In the genomic region with DNA sequence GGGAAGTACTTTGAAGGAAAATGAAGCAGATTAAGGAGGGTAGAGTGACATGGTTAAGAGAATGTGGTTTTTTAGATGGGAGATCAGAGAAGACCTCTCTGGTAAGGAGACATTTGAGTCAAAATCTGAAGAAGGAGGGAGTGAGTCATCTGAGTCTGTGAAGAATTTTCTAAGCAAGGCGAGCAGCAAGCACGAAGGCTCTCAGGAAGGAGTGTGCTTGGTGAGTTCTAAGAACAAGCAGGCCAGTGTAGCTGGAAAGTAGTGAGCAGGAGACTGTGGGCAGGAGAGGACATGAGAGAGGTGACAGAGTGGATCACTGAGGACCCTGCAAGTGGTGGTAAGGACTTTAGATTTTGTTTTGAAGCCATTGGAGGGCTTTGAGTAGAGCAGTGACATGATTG, we compare ENCODE assay signal across 9 cellular contexts.
DNase-seq lines count a peak whose midpoint lies in the region; TF ChIP-seq lines count a peak whose summit lies in the region.
"Had no signal": no experiment of that assay in that cellular context is flagged by ENCODE, and none has a peak within 500 bp of the region (broad histone marks: within the 10 kb centered on the region; RNA-seq: fewer than 3 reads in every experiment).

No MANE protein-coding gene starts in this region.

- peaks cover 27% of the 10 kb centered on the region for H3F3A ChIP-seq in GM23248 (ENCODE audit: insufficient read depth)

- no peaks in the 10 kb centered on the region for H4K20me1 ChIP-seq in GM23248 (ENCODE audit: insufficient read depth)

- H3K36me3 ChIP-seq in GM23248 (ENCODE audit: low read depth) = no peaks in the 10 kb centered on the region
- no peaks in the 10 kb centered on the region for H3K36me3 ChIP-seq in effector memory CD4-positive, alpha-beta T cell (ENCODE audit: control insufficient read depth, insufficient read depth, low read length)
- H3K36me3 ChIP-seq: right lobe of liver had no signal

- H3K27me3 Mint-ChIP-seq in activated CD4-positive, alpha-beta T cell treated with anti-CD3 and anti-CD28 coated beads, Interleukin-2, amount 10 ng/mL, durations not matched to agents 24 days and 14 days = no peaks in the 10 kb centered on the region
- H3K27me3 Mint-ChIP-seq in nephron progenitor cell (ENCODE audit: low read depth, poor library complexity) = peaks cover 26% of the 10 kb centered on the region

- peak overlapping the region; percentile 39 for H3K4me2 ChIP-seq in GM23248 (ENCODE audit: unreplicated experiment)

- H3K9me3 Mint-ChIP-seq in activated CD4-positive, alpha-beta T cell treated with anti-CD3 and anti-CD28 coated beads, Interleukin-2, amount 10 ng/mL, durations not matched to agents 24 days and 14 days = peaks cover 4% of the 10 kb centered on the region
- H3K9me3 Mint-ChIP-seq in nephron progenitor cell = no peaks in the 10 kb centered on the region

- H3K27ac ChIP-seq in GM23248 = peak overlapping the region; percentile 40
- H3K27ac ChIP-seq in effector memory CD4-positive, alpha-beta T cell (ENCODE audit: insufficient read depth, low read length, poor library complexity, severe bottlenecking) = no peak overlapping the region
- H3K27ac ChIP-seq: right lobe of liver had no signal

- H3K4me3 Mint-ChIP-seq in activated CD4-positive, alpha-beta T cell treated with anti-CD3 and anti-CD28 coated beads, Interleukin-2, amount 10 ng/mL, durations not matched to agents 24 days and 14 days = peak overlapping the region; percentile 90
- H3K4me3 Mint-ChIP-seq in nephron progenitor cell = no peak overlapping the region

- H3K27me3 ChIP-seq in GM23248 (replicated peaks; ENCODE audit: insufficient read depth) = no peaks in the 10 kb centered on the region
- H3K27me3 ChIP-seq in effector memory CD4-positive, alpha-beta T cell (replicated peaks; ENCODE audit: control insufficient read depth, insufficient read depth, low read length, poor library complexity, severe bottlenecking) = no peaks in the 10 kb centered on the region
- H3K27me3 ChIP-seq: right lobe of liver had no signal

- peaks cover 55% of the 10 kb centered on the region for H3K4me1 Mint-ChIP-seq in activated CD4-positive, alpha-beta T cell treated with anti-CD3 and anti-CD28 coated beads, Interleukin-2, amount 10 ng/mL, durations not matched to agents 24 days and 14 days
- peaks cover 17% of the 10 kb centered on the region for H3K4me1 Mint-ChIP-seq in nephron progenitor cell

- H3K9me2 ChIP-seq in GM23248 (ENCODE audit: insufficient read depth) = no peaks in the 10 kb centered on the region

- no peaks in the 10 kb centered on the region for H3K79me2 ChIP-seq in GM23248 (ENCODE audit: insufficient read depth)

- H3K27ac Mint-ChIP-seq in activated CD4-positive, alpha-beta T cell treated with anti-CD3 and anti-CD28 coated beads, Interleukin-2, amount 10 ng/mL, durations not matched to agents 24 days and 14 days = peak overlapping the region; percentile 98
- H3K27ac Mint-ChIP-seq in nephron progenitor cell = no peak overlapping the region

- peak; percentile 67 for DNase-seq in AG20443 (ENCODE audit: low spot score)
- peak; percentile 86 for DNase-seq in GM23248
- peak; percentile 88 for DNase-seq in activated CD4-positive, alpha-beta T cell treated with anti-CD3 and anti-CD28 coated beads, Interleukin-2, amount 10 ng/mL, durations not matched to agents 24 days and 14 days
- peak; percentile 9 for DNase-seq in kidney glomerular epithelial cell (lab: John Stamatoyannopoulos, UW)
- DNase-seq in inferior parietal cortex (ENCODE audit: extremely low spot score) = no peak
- DNase-seq in hypothalamus (lab: John Stamatoyannopoulos, UW) = no peak
- DNase-seq in effector memory CD4-positive, alpha-beta T cell = no peak
- no peak for DNase-seq in nephron progenitor cell
- DNase-seq: right lobe of liver had no signal

- no peak overlapping the region for H3K4me3 ChIP-seq in GM23248
- no peak overlapping the region for H3K4me3 ChIP-seq in effector memory CD4-positive, alpha-beta T cell (ENCODE audit: insufficient read depth, low read depth, low read length, poor library complexity, severe bottlenecking)
- H3K4me3 ChIP-seq: right lobe of liver had no signal

- H3K9ac ChIP-seq in GM23248 = peak overlapping the region; percentile 6; the same call in 1 of the 2 replicates

- peak overlapping the region; percentile 76 for H2AFZ ChIP-seq in GM23248

- no peaks in the 10 kb centered on the region for H3K9me3 ChIP-seq in GM23248 (ENCODE audit: low read depth)
- H3K9me3 ChIP-seq in effector memory CD4-positive, alpha-beta T cell (ENCODE audit: control insufficient read depth, low read length) = no peaks in the 10 kb centered on the region
- H3K9me3 ChIP-seq: right lobe of liver had no signal

- in situ Hi-C loops in GM23248 (cut with MboI) = no loop called here

- intact Hi-C loops in activated CD4-positive, alpha-beta T cell treated with anti-CD3 and anti-CD28 coated beads, Interleukin-2, amount 10 ng/mL, durations not matched to agents 24 days and 14 days (cut with micrococcal nuclease) = loop anchor here (1.0 to 5.0 kb wide), 10 partner anchors 15 to 129 kb away; a partner anchor contains a TSS

- peaks cover 56% of the 10 kb centered on the region for H3K4me1 ChIP-seq in GM23248 (ENCODE audit: insufficient read depth)
- no peaks in the 10 kb centered on the region for H3K4me1 ChIP-seq in effector memory CD4-positive, alpha-beta T cell (ENCODE audit: control insufficient read depth, insufficient read depth, low read length, poor library complexity, severe bottlenecking)
- H3K4me1 ChIP-seq: right lobe of liver had no signal

- 9 to 24% methylated on average over 2 of the region's 2 CpGs for WGBS in GM23248 (ENCODE audit: low coverage in 1 of 2, low lambda C conversion rate in 2 of 2, missing lambda C conversion rate in 2 of 2), 2 experiments

- TF ChIP-seq CTCF in nephron progenitor cell (IDR thresholded peaks at IDR 0.05) = no peak

- H3K36me3 Mint-ChIP-seq in activated CD4-positive, alpha-beta T cell treated with anti-CD3 and anti-CD28 coated beads, Interleukin-2, amount 10 ng/mL, durations not matched to agents 24 days and 14 days (ENCODE audit: low read depth) = peaks cover 17% of the 10 kb centered on the region
- H3K36me3 Mint-ChIP-seq in nephron progenitor cell (ENCODE audit: low read depth) = no peaks in the 10 kb centered on the region

Comparison
In these comparisons a context has a peak if more than half of its experiments do, and no peak if none do; other contexts are left out.
1. DNase-seq: peak in AG20443 (single experiment), GM23248 (single experiment), activated CD4-positive, alpha-beta T cell treated with anti-CD3 and anti-CD28 coated beads, Interleukin-2, amount 10 ng/mL, durations not matched to agents 24 days and 14 days (single experiment) and kidney glomerular epithelial cell (single experiment); none in inferior parietal cortex (single experiment), hypothalamus (0 of 51), effector memory CD4-positive, alpha-beta T cell (0 of 3) and nephron progenitor cell (single experiment).